Comparison of ENCODE assay signal across 8 cellular contexts in genomic region chr1:169348356-169349036, GRCh38. TPM values are rescaled to one million over a fixed set of nuclear protein-coding genes. Genes with fewer than 3 reads are reported as not detected.
DNase-seq lines count a peak whose midpoint lies in the region; ATAC-seq and TF ChIP-seq lines count a peak whose summit lies in the region.

No MANE protein-coding gene starts in this region.

- no peaks in the 10 kb centered on the region for H3K9me3 ChIP-seq in Panc1 (ENCODE audit: control insufficient read depth, insufficient read depth, low read depth, low read length)

- no peaks in the 10 kb centered on the region for H3K36me3 ChIP-seq in Panc1 (ENCODE audit: control insufficient read depth, insufficient read depth, low read length)

- ATAC-seq in Panc1 (no peak), natural killer cell (peak; percentile 50 to 58 (median 57)), HG02798 (IDR thresholded peaks at IDR 0.05; ENCODE audit: poor library complexity, unreplicated experiment) (no peak), GM18858 (IDR thresholded peaks at IDR 0.05; ENCODE audit: unreplicated experiment) (no peak)
- peak; percentile 58 for ATAC-seq in effector memory CD8-positive, alpha-beta T cell (replicated peaks)

- H3K27me3 Mint-ChIP-seq in effector memory CD8-positive, alpha-beta T cell = no peaks in the 10 kb centered on the region
- no peaks in the 10 kb centered on the region for H3K27me3 Mint-ChIP-seq in natural killer cell (ENCODE audit: low read depth in 2 of 2)

- peak; percentile 75 for DNase-seq in DMS53 (lab: John Stamatoyannopoulos, UW)
- peak; percentile 36 for DNase-seq in HT1080 (ENCODE audit: low read depth)
- no peak for DNase-seq in Panc1 (ENCODE audit: low read depth, low spot score)
- peak; percentile 29 to 35 (median 34) for DNase-seq in effector memory CD8-positive, alpha-beta T cell
- DNase-seq in natural killer cell = no peak
- DNase-seq in activated CD8-positive, alpha-beta memory T cell treated with anti-CD3 and anti-CD28 coated beads for 24 hours = no peak

- H3K4me1 Mint-ChIP-seq in effector memory CD8-positive, alpha-beta T cell (ENCODE audit: low read depth in 2 of 2) = no peaks in the 10 kb centered on the region
- no peaks in the 10 kb centered on the region for H3K4me1 Mint-ChIP-seq in natural killer cell

- intact Hi-C loops in Panc1 (cut with micrococcal nuclease; ENCODE audit: unreplicated experiment) (loop anchor here (1.0 to 10.0 kb wide), 4 partner anchors 216 to 1006 kb away; no protein-coding TSS in a partner anchor), natural killer cell (cut with micrococcal nuclease) (loop anchor here (1.0 to 5.0 kb wide), 3 partner anchors 745 to 1006 kb away; no protein-coding TSS in a partner anchor)

- CTCF ChIA-PET in Panc1 (lab: Charles Lee) = interaction anchor here (0.6 to 1.6 kb wide), 10 partner anchors 13 to 1006 kb away, joined by 3 to 17 read pairs (median 4); no protein-coding TSS in a partner anchor

- no peaks in the 10 kb centered on the region for H3K27me3 ChIP-seq in Panc1 (ENCODE audit: control insufficient read depth, insufficient read depth, low read length)

- BruUV-seq in Panc1 (replicated peaks; lab: Mats Ljungman, UMichigan) = no TSS peak

- no peak overlapping the region for H3K27ac Mint-ChIP-seq in effector memory CD8-positive, alpha-beta T cell
- H3K27ac Mint-ChIP-seq in natural killer cell = no peak overlapping the region

- H3K4me3 ChIP-seq in Panc1 (ENCODE audit: low read depth in 2 of 2, low read length in 2 of 2) = no peak overlapping the region

- H3K27ac ChIP-seq in Panc1 (ENCODE audit: low read length) = no peak overlapping the region

- no peaks in the 10 kb centered on the region for H3K9me3 Mint-ChIP-seq in effector memory CD8-positive, alpha-beta T cell
- no peaks in the 10 kb centered on the region for H3K9me3 Mint-ChIP-seq in natural killer cell

- TF ChIP-seq CTCF in Panc1 (IDR thresholded peaks at IDR 0.05) (peak; percentile 76; the same call in 1 of the 2 replicates), natural killer cell (IDR thresholded peaks at IDR 0.05) (peak; percentile 88)

- no peaks in the 10 kb centered on the region for H3K36me3 Mint-ChIP-seq in effector memory CD8-positive, alpha-beta T cell (ENCODE audit: insufficient read depth)
- H3K36me3 Mint-ChIP-seq in natural killer cell = no peaks in the 10 kb centered on the region

- no peaks in the 10 kb centered on the region for H3K4me1 ChIP-seq in Panc1 (ENCODE audit: control insufficient read depth, insufficient read depth, low read length)

- in situ Hi-C loops in Panc1 (cut with HindIII; ENCODE audit: low pct_unique_long_range_greater_than_20kb, low sequenced_read_pairs) = no loop called here

- H3K4me3 Mint-ChIP-seq in effector memory CD8-positive, alpha-beta T cell = no peak overlapping the region
- no peak overlapping the region for H3K4me3 Mint-ChIP-seq in natural killer cell

- POLR2A ChIA-PET in Panc1 (lab: Charles Lee) = interaction anchor here (0.7 kb wide), 1 partner anchor 220 kb away, joined by 3 read pairs; no protein-coding TSS in a partner anchor

RNA-seq across cellular contexts. Expression of gene NME7, which starts 19.1 kb away (rescaled TPM):
- total RNA-seq in HT1080 (2014; rRNA removed; shearing (Covaris generic)) = 21.0 and 30.0 TPM in 2 replicates
- polyA plus RNA-seq in HT1080 (2015; cell fraction: cytosol; rRNA removed) = 60.7 and 82.9 TPM in 2 replicates
- polyA plus RNA-seq in HT1080 (2015; cell fraction: nucleus; rRNA removed) = 44.1 and 81.8 TPM in 2 replicates
- total RNA-seq in Panc1 (2021; ENCODE audit: unreplicated experiment) = 30.3 TPM
- polyA plus RNA-seq in Panc1 (2012; ENCODE audit: insufficient read length) = 51.8 TPM
- 1 to 10 TPM; 5.2 to 9.9 (median 9.8) TPM for total RNA-seq in natural killer cell

RNA-seq across cellular contexts. Expression of gene BLZF1, which starts 19.5 kb away (rescaled TPM):
- total RNA-seq in HT1080 (2014; rRNA removed; shearing (Covaris generic)) = 26.4 and 31.3 TPM in 2 replicates
- 31.5 and 35.8 TPM in 2 replicates for polyA plus RNA-seq in HT1080 (2015; cell fraction: cytosol; rRNA removed)
- 59.9 and 66.9 TPM in 2 replicates for polyA plus RNA-seq in HT1080 (2015; cell fraction: nucleus; rRNA removed)
- total RNA-seq in Panc1 (2021; ENCODE audit: unreplicated experiment) (19.6 TPM), natural killer cell (10 to 100 TPM; 13.2 to 21.6 (median 18.2) TPM)
- polyA plus RNA-seq in Panc1 (2012; ENCODE audit: insufficient read length) = 6.8 TPM

Comparison
In these comparisons a context has a peak if more than half of its experiments do, and no peak if none do; other contexts are left out.
1. DNase-seq: peak in DMS53 (single experiment), HT1080 (single experiment) and effector memory CD8-positive, alpha-beta T cell (3 of 3); none in Panc1 (single experiment), natural killer cell (single experiment) and activated CD8-positive, alpha-beta memory T cell treated with anti-CD3 and anti-CD28 coated beads for 24 hours (single experiment).
2. ATAC-seq: peak in effector memory CD8-positive, alpha-beta T cell (single experiment) and natural killer cell (3 of 3); none in Panc1 (single experiment), HG02798 (single experiment) and GM18858 (single experiment).